In the genomic region with DNA sequence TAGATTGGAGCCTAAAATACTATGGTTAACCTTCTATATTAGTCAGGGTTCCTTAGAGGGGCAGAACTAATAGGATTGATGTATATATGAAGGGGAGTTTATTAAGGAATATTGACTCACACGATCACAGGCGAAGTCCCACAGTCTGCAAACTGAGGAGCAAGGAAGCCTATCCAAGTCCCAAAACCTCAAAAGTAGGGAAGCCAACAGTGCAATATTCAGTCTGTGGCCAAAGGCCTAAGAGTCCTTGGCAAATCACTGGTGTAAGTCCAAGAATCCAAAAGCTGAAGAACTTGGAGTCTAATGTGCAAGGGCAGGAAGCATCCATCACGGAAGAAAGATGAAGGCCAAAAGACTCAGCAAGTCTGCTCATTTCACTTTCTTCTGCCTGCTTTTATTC, we compare ENCODE assay signal across 8 cellular contexts.
"Had no signal": no experiment of that assay in that cellular context is flagged by ENCODE, and none has a peak within 500 bp of the region (broad histone marks: within the 10 kb centered on the region; RNA-seq: fewer than 3 reads in every experiment).

No MANE protein-coding gene starts in this region.

- H3K4me1 ChIP-seq: HAP-1 had no signal

- DNase-seq: GM23248, GOT3, H7, HFFc6, IMR-90 had no signal

- H3K27ac ChIP-seq: GM23248, HL-60 had no signal

- H3K9me3 ChIP-seq: HAP-1 had no signal

- H3K4me3 ChIP-seq: GM23248, HAP-1 had no signal

- ATAC-seq: HCT116 had no signal

- H3K9ac ChIP-seq: GM23248 had no signal

- H2AFZ ChIP-seq: GM23248 had no signal

- H3K36me3 ChIP-seq: HAP-1 had no signal
